ENCODE assay signal across 23 cellular contexts in genomic region chr12:57177354-57177753, GRCh38. TPM values are rescaled to one million over a fixed set of nuclear protein-coding genes. Genes with fewer than 3 reads are reported as not detected.
DNase-seq lines count a peak whose midpoint lies in the region; ATAC-seq and TF ChIP-seq lines count a peak whose summit lies in the region.
"Had no signal": no experiment of that assay in that cellular context is flagged by ENCODE, and none has a peak within 500 bp of the region (broad histone marks: within the 10 kb centered on the region; RNA-seq: fewer than 3 reads in every experiment).

No MANE protein-coding gene starts in this region.

- BruUV-seq in mammary epithelial cell (replicated peaks; lab: Mats Ljungman, UMichigan) = no TSS peak
- no TSS peak for BruUV-seq in MCF 10A (replicated peaks; lab: Mats Ljungman, UMichigan)

- H3K9me3 ChIP-seq in mammary epithelial cell (replicated peaks; ENCODE audit: insufficient read depth, low read length) = no peaks in the 10 kb centered on the region
- H3K9me3 ChIP-seq in RWPE2 (ENCODE audit: severe bottlenecking) = no peaks in the 10 kb centered on the region
- H3K9me3 ChIP-seq in right lobe of liver = no peaks in the 10 kb centered on the region
- H3K9me3 ChIP-seq: HAP-1 had no signal

- no peaks in the 10 kb centered on the region for H3K79me2 ChIP-seq in mammary epithelial cell (ENCODE audit: insufficient read depth, low read length)

- ATAC-seq in RWPE2 (ENCODE audit: low read depth) (no peak), right lobe of liver (no peak), HG02885 (IDR thresholded peaks at IDR 0.05; ENCODE audit: poor library complexity, unreplicated experiment) (no peak)

- H3K27me3 ChIP-seq in mammary epithelial cell (ENCODE audit: insufficient read depth, low read length) (no peaks in the 10 kb centered on the region), RWPE2 (ENCODE audit: insufficient read depth, poor library complexity, severe bottlenecking) (no peaks in the 10 kb centered on the region), right lobe of liver (no peaks in the 10 kb centered on the region)

- H3K36me3 Mint-ChIP-seq in MCF 10A (ENCODE audit: insufficient read depth, unreplicated experiment) (peaks cover 41% of the 10 kb centered on the region), progenitor cell of endocrine pancreas (ENCODE audit: insufficient read depth) (peaks cover 24% of the 10 kb centered on the region)
- H3K36me3 Mint-ChIP-seq: IgD-negative memory B cell had no signal

- H3K4me3 Mint-ChIP-seq in MCF 10A (ENCODE audit: unreplicated experiment) = no peak overlapping the region
- H3K4me3 Mint-ChIP-seq in progenitor cell of endocrine pancreas (ENCODE audit: low read depth) = no peak overlapping the region
- H3K4me3 Mint-ChIP-seq: IgD-negative memory B cell had no signal

- dilution Hi-C loops in mammary epithelial cell (cut with HindIII; ENCODE audit: low sequenced_read_pairs) = no loop called here

- POLR2A ChIA-PET in MCF 10A (lab: Yijun Ruan, JAX) = interaction anchor here (2.6 to 5.4 kb wide), 5 partner anchors 25 to 98 kb away, joined by 19 to 111 read pairs (median 39); partner anchors contain the start of genes LRP1, NAB2, NEMP1 and STAT6

- H3K27ac ChIP-seq in mammary epithelial cell (ENCODE audit: insufficient read depth, low read depth, low read length) (no peak overlapping the region), RWPE2 (ENCODE audit: poor library complexity, severe bottlenecking) (peak overlapping the region; percentile 48), right lobe of liver (no peak overlapping the region)
- H3K27ac ChIP-seq: 22Rv1, SK-N-MC had no signal

- H3K4me1 Mint-ChIP-seq in MCF 10A (ENCODE audit: insufficient read depth, unreplicated experiment) (peaks cover 32% of the 10 kb centered on the region), progenitor cell of endocrine pancreas (ENCODE audit: low read depth) (no peaks in the 10 kb centered on the region)

- H3K27ac Mint-ChIP-seq in MCF 10A (ENCODE audit: low read depth, unreplicated experiment) = no peak overlapping the region
- H3K27ac Mint-ChIP-seq in progenitor cell of endocrine pancreas = no peak overlapping the region

- H3K4me3 ChIP-seq in mammary epithelial cell (replicated peaks in 1 of 3; ENCODE audit: insufficient read depth in 1 of 3, low read depth in 2 of 3, low read length in 3 of 3) (no peak overlapping the region), RWPE2 (ENCODE audit: severe bottlenecking) (no peak overlapping the region), right lobe of liver (no peak overlapping the region)
- H3K4me3 ChIP-seq: HAP-1, SK-N-MC had no signal

- DNase-seq in mammary epithelial cell = no peak
- no peak for DNase-seq in MCF 10A (ENCODE audit: unreplicated experiment)
- DNase-seq in RWPE2 (ENCODE audit: low spot score) = no peak
- peak in 2 of 3 donors; percentile 20 to 57 for DNase-seq in right lobe of liver
- DNase-seq in amniotic stem cell (lab: John Stamatoyannopoulos, UW) = no peak
- no peak for DNase-seq in DMS153 treated with DMSO at 0.1 percent for 48 hours (lab: John Stamatoyannopoulos, UW; ENCODE audit: unreplicated experiment)
- DNase-seq in progenitor cell of endocrine pancreas (ENCODE audit: low spot score, unreplicated experiment) = no peak
- DNase-seq: AML-193, Karpas-422, NCI-H1694 treated with DMSO at 0.1 percent for 48 hours, NCI-H2081 treated with DMSO at 0.1 percent for 48 hours, NCI-H446 treated with DMSO at 0.1 percent for 48 hours, NCI-H526 treated with DMSO at 0.1 percent for 48 hours, SHP77 treated with DMSO at 0.1 percent for 48 hours, SW 1271 had no signal

- intact Hi-C loops in mammary epithelial cell (cut with micrococcal nuclease) (loop anchor here (10.0 kb wide), 1 partner anchor 423 kb away; the partner anchor contains the start of gene PRIM1), MCF 10A (cut with micrococcal nuclease) (no loop called here), right lobe of liver (cut with DNase I) (no loop called here)

- H3K4me2 ChIP-seq in mammary epithelial cell (ENCODE audit: insufficient read depth, low read depth, low read length) = peak overlapping the region; percentile 56

- no peak for TF ChIP-seq CTCF in mammary epithelial cell (conservative IDR thresholded peaks at IDR 0.05 in 1 of 2, IDR thresholded peaks at IDR 0.05 in 1 of 2; ENCODE audit: extremely low read depth in 1 of 2, insufficient read depth in 1 of 2, low read depth in 1 of 2, low read length in 2 of 2)
- TF ChIP-seq CTCF in MCF 10A (IDR thresholded peaks at IDR 0.05; ENCODE audit: unreplicated experiment) = no peak
- no peak for TF ChIP-seq CTCF in RWPE2 (IDR thresholded peaks at IDR 0.05; ENCODE audit: poor library complexity, severe bottlenecking)
- TF ChIP-seq CTCF in right lobe of liver (IDR thresholded peaks at IDR 0.05) = no peak
- no peak for TF ChIP-seq CTCF in progenitor cell of endocrine pancreas (IDR thresholded peaks at IDR 0.05; ENCODE audit: unreplicated experiment)

- H3K4me1 ChIP-seq in mammary epithelial cell (ENCODE audit: insufficient read depth, low read length) = peaks cover 30% of the 10 kb centered on the region
- H3K4me1 ChIP-seq in RWPE2 (ENCODE audit: insufficient read depth, poor library complexity, severe bottlenecking) = peaks cover 27% of the 10 kb centered on the region
- no peaks in the 10 kb centered on the region for H3K4me1 ChIP-seq in right lobe of liver

- no peaks in the 10 kb centered on the region for H4K20me1 ChIP-seq in mammary epithelial cell (ENCODE audit: insufficient read depth, low read length)

- no peaks in the 10 kb centered on the region for H3K9me3 Mint-ChIP-seq in MCF 10A (ENCODE audit: unreplicated experiment)
- H3K9me3 Mint-ChIP-seq in progenitor cell of endocrine pancreas (ENCODE audit: low read depth) = no peaks in the 10 kb centered on the region
- H3K9me3 Mint-ChIP-seq: IgD-negative memory B cell had no signal

- in situ Hi-C loops in mammary epithelial cell (cut with MboI; ENCODE audit: low sequenced_read_pairs in 2 of 2) = loop anchor here (5.0 to 10.0 kb wide), 4 partner anchors 55 to 173 kb away; partner anchors contain the start of genes NEMP1 (in 1 of the 2), STAT6 (in 1 of the 2) and ZBTB39 (in 1 of the 2)

- no peak for TF ChIP-seq POLR2A in right lobe of liver (IDR thresholded peaks at IDR 0.05)

- CTCF ChIA-PET in mammary epithelial cell (lab: Charles Lee; ENCODE audit: low non-redundant PET) (no interaction called here), MCF 10A (lab: Yijun Ruan, JAX) (interaction anchor here (0.6 to 15.4 kb wide), 7 partner anchors 11 to 130 kb away, joined by 4 to 530 read pairs (median 12); partner anchors contain the start of genes LRP1 and LRP1-AS)

- no peaks in the 10 kb centered on the region for H3K36me3 ChIP-seq in mammary epithelial cell (ENCODE audit: insufficient read depth, low read length)
- H3K36me3 ChIP-seq in RWPE2 (ENCODE audit: low read depth) = peaks cover 8% of the 10 kb centered on the region; the same call in 1 of the 2 replicates
- H3K36me3 ChIP-seq in right lobe of liver = peaks cover 0 to 97% (median 67%) of the 10 kb centered on the region in 4 donors

- H3K27me3 Mint-ChIP-seq in MCF 10A (ENCODE audit: insufficient read depth, unreplicated experiment) (no peaks in the 10 kb centered on the region), progenitor cell of endocrine pancreas (no peaks in the 10 kb centered on the region)

- WGBS in mammary epithelial cell (ENCODE audit: low coverage, missing lambda C conversion rate) = 95% methylated on average over 16 of the region's 16 CpGs
- 81% methylated on average over 5 of the region's 16 CpGs for WGBS in right lobe of liver (ENCODE audit: insufficient coverage, low coverage, low lambda C conversion rate, missing lambda C conversion rate)

- H3K9ac ChIP-seq in mammary epithelial cell (ENCODE audit: insufficient read depth, low read length) = no peak overlapping the region

- H2AFZ ChIP-seq in mammary epithelial cell (ENCODE audit: low read depth, low read length) = no peak overlapping the region

RNA-seq across cellular contexts. Expression of gene LRP1-AS, which starts 29.9 kb away (rescaled TPM):
- not detected for total RNA-seq in mammary epithelial cell
- not detected for polyA plus RNA-seq in mammary epithelial cell
- polyA minus RNA-seq in mammary epithelial cell = not detected
- total RNA-seq in MCF 10A (2022) = not detected in 2 replicates
- total RNA-seq in right lobe of liver = not detected
- total RNA-seq in progenitor cell of endocrine pancreas = not detected in 2 replicates
- total RNA-seq: M059J, PC-3, RPMI7951 had no signal
- polyA plus RNA-seq: IgD-negative memory B cell had no signal

RNA-seq across cellular contexts. Expression of gene NXPH4, which starts 39.2 kb away (rescaled TPM):
- total RNA-seq in mammary epithelial cell = 1 to 10 TPM in 1 of 2 donors, under 1 TPM in 1; 0.67 to 5.3 TPM
- polyA plus RNA-seq in mammary epithelial cell = 0.51 TPM
- 0.41 TPM for polyA minus RNA-seq in mammary epithelial cell
- 2.2 and 2.8 TPM in 2 replicates for total RNA-seq in MCF 10A (2022)
- total RNA-seq in right lobe of liver = 1 to 10 TPM in 2 of 6 experiments, under 1 TPM in 1, not detected in 3; 0.87 to 1.5 (median 1.2) TPM
- total RNA-seq in progenitor cell of endocrine pancreas = 1.7 and 2.0 TPM in 2 replicates

RNA-seq across cellular contexts. Expression of gene LRP1, which starts 49.1 kb away (rescaled TPM):
- total RNA-seq in mammary epithelial cell (10 to 100 TPM; 33.2 to 57.0 TPM), MCF 10A (2022) (18.9 and 25.3 TPM in 2 replicates), right lobe of liver (100 to 1,000 TPM; 268 to 387 (median 301) TPM), progenitor cell of endocrine pancreas (93.4 and 95.7 TPM in 2 replicates)
- 11.3 TPM for polyA plus RNA-seq in mammary epithelial cell
- polyA minus RNA-seq in mammary epithelial cell = 75.1 TPM

RNA-seq across cellular contexts. Expression of gene SHMT2, which starts 52.2 kb away (rescaled TPM):
- total RNA-seq in mammary epithelial cell (100 to 1,000 TPM; 266 to 337 TPM), MCF 10A (2022) (375 and 421 TPM in 2 replicates), right lobe of liver (100 to 1,000 TPM; 157 to 228 (median 194) TPM), progenitor cell of endocrine pancreas (162 and 165 TPM in 2 replicates)
- 285 TPM for polyA plus RNA-seq in mammary epithelial cell
- polyA minus RNA-seq in mammary epithelial cell = 190 TPM

Comparison
In these comparisons a context has a peak if more than half of its experiments do, and no peak if none do; other contexts are left out.
1. DNase-seq: peak in right lobe of liver (2 of 3); none in mammary epithelial cell (single experiment), MCF 10A (single experiment), RWPE2 (single experiment), amniotic stem cell (single experiment), DMS153 treated with DMSO at 0.1 percent for 48 hours (single experiment) and progenitor cell of endocrine pancreas (single experiment).